Comparison of ENCODE assay signal across 1 cellular context in the genomic region with DNA sequence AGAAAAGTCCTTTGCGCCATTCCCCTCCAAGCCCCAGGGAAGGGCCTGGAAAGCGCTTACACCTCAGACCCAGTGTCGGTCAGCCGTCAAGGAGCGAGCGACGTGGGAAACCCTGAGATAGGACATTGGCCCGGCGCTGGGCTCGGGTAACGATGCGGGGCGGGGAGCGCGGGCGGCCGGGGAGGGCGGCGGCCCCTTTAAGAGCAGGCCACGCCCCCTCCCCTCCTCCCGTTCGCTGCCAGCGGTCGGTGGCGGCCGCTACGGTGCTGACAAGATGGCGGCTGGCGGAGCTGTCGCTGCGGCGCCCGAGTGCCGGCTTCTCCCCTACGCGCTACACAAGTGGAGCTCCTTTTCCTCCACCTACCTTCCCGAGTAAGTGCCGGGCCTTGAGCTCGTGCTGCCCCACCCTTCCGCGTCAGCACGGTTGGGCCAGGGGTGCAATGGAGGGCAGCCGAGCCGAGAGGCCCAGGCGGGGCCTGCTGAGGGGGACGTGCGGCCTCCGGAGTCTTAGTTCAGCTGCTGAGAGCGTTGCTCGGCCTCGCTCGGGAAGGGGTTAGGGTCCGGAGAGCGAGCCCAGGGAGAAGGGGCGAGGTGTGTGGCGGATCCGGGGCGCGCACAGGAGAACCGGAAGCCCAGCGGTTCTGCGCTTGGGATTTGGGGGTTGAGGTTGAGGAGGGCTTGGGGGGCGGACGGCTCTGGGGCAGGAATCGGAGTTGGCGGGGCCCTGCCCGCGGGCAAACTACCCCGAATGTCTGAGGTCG.
A peak's percentile ranks its signal among the peaks of the same experiment; 100 is the strongest.
TF ChIP-seq lines count a peak whose summit lies in the region.

Gene MKLN1 (plus strand): TSS at position 251 of the 761 bp plus-strand sequence. CDS start 24 bp downstream, at position 275.

TF ChIP-seq in HepG2, 621 proteins besides CTCF, POLR2A, EP300 and RAD21 (continued from another document and continues in another):
- TF ChIP-seq, protein P1, sequence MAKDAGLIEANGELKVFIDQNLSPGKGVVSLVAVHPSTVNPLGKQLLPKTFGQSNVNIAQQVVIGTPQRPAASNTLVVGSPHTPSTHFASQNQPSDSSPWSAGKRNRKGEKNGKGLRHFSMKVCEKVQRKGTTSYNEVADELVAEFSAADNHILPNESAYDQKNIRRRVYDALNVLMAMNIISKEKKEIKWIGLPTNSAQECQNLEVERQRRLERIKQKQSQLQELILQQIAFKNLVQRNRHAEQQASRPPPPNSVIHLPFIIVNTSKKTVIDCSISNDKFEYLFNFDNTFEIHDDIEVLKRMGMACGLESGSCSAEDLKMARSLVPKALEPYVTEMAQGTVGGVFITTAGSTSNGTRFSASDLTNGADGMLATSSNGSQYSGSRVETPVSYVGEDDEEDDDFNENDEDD (CRISPR knock-in tag; IDR thresholded peaks at IDR 0.05; ENCODE audit: borderline replicate concordance), result peak; percentile 12; the same call in 1 of the 2 replicates
- TF ChIP-seq ZBTB38 (CRISPR knock-in tag; IDR thresholded peaks at IDR 0.05), result peak; percentile 93; the same call in 1 of the 2 replicates
- TF ChIP-seq ZNF577 (CRISPR knock-in tag; IDR thresholded peaks at IDR 0.05; ENCODE audit: borderline replicate concordance, low read depth), result peak; percentile 55; the same call in 1 of the 2 replicates
- TF ChIP-seq ASH2L (IDR thresholded peaks at IDR 0.05; ENCODE audit: insufficient read length, low read depth, low read length), result peak; percentile 97
- 0 out of 2 replicates have a peak, but pooled peaks have one; percentile 10 for TF ChIP-seq ZNF773 (CRISPR knock-in tag; IDR thresholded peaks at IDR 0.05; ENCODE audit: borderline replicate concordance)
- TF ChIP-seq, protein P2, sequence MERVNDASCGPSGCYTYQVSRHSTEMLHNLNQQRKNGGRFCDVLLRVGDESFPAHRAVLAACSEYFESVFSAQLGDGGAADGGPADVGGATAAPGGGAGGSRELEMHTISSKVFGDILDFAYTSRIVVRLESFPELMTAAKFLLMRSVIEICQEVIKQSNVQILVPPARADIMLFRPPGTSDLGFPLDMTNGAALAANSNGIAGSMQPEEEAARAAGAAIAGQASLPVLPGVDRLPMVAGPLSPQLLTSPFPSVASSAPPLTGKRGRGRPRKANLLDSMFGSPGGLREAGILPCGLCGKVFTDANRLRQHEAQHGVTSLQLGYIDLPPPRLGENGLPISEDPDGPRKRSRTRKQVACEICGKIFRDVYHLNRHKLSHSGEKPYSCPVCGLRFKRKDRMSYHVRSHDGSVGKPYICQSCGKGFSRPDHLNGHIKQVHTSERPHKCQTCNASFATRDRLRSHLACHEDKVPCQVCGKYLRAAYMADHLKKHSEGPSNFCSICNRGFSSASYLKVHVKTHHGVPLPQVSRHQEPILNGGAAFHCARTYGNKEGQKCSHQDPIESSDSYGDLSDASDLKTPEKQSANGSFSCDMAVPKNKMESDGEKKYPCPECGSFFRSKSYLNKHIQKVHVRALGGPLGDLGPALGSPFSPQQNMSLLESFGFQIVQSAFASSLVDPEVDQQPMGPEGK (CRISPR knock-in tag; IDR thresholded peaks at IDR 0.05), result no peak
- TF ChIP-seq MEIS1 (CRISPR knock-in tag; IDR thresholded peaks at IDR 0.05; ENCODE audit: borderline replicate concordance), result peak; percentile 92
- TF ChIP-seq U2AF1 (optimal IDR thresholded peaks at IDR 0.05; ENCODE audit: low read depth, low read length), result peak; percentile 96
- TF ChIP-seq ZNF704 (CRISPR knock-in tag; IDR thresholded peaks at IDR 0.05; ENCODE audit: borderline replicate concordance), result peak; percentile 44; the same call in 1 of the 2 replicates
- TF ChIP-seq ZNF362 (CRISPR knock-in tag; IDR thresholded peaks at IDR 0.05; ENCODE audit: borderline replicate concordance), result 0 out of 2 replicates have a peak, but pooled peaks have one; percentile 36
- TF ChIP-seq ATRX (CRISPR knock-in tag; IDR thresholded peaks at IDR 0.05; ENCODE audit: borderline replicate concordance), result no peak
- peak; percentile 45; the same call in 1 of the 2 replicates for TF ChIP-seq SMAD3 (CRISPR knock-in tag; IDR thresholded peaks at IDR 0.05)
- peak; percentile 63 for TF ChIP-seq HNRNPK (IDR thresholded peaks at IDR 0.05; ENCODE audit: low read depth, low read length, poor library complexity, severe bottlenecking)
- TF ChIP-seq GLI4 (CRISPR knock-in tag; IDR thresholded peaks at IDR 0.05; ENCODE audit: borderline replicate concordance), result peak; percentile 82; the same call in 1 of the 2 replicates
- TF ChIP-seq CBX5 (CRISPR knock-in tag; IDR thresholded peaks at IDR 0.05; ENCODE audit: borderline replicate concordance), result no peak
- no peak for TF ChIP-seq ZFAT (CRISPR knock-in tag; conservative IDR thresholded peaks at IDR 0.05)
- peak; percentile 85 for TF ChIP-seq ZNF317 (CRISPR knock-in tag; IDR thresholded peaks at IDR 0.05)
- peak; percentile 37; the same call in 1 of the 2 replicates for TF ChIP-seq ZNF431 (CRISPR knock-in tag; IDR thresholded peaks at IDR 0.05; ENCODE audit: borderline replicate concordance, low read depth)
- 0 out of 2 replicates have a peak, but pooled peaks have one; percentile 72 for TF ChIP-seq HES4 (CRISPR knock-in tag; IDR thresholded peaks at IDR 0.05; ENCODE audit: borderline replicate concordance)
- peak; percentile 38; the same call in 1 of the 2 replicates for TF ChIP-seq ZNF558 (CRISPR knock-in tag; IDR thresholded peaks at IDR 0.05; ENCODE audit: borderline replicate concordance)
- TF ChIP-seq, protein P3, sequence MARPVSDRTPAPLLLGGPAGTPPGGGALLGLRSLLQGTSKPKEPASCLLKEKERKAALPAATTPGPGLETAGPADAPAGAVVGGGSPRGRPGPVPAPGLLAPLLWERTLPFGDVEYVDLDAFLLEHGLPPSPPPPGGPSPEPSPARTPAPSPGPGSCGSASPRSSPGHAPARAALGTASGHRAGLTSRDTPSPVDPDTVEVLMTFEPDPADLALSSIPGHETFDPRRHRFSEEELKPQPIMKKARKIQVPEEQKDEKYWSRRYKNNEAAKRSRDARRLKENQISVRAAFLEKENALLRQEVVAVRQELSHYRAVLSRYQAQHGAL (CRISPR knock-in tag; IDR thresholded peaks at IDR 0.05; ENCODE audit: not compliant biosample characterization), result no peak
- peak; percentile 96 for TF ChIP-seq ZNF224 (CRISPR knock-in tag; IDR thresholded peaks at IDR 0.05)
- TF ChIP-seq ZNF747 (CRISPR knock-in tag; IDR thresholded peaks at IDR 0.05; ENCODE audit: borderline replicate concordance), result peak; percentile 60; the same call in 1 of the 2 replicates
- peak; percentile 27 for TF ChIP-seq XRCC5 (optimal IDR thresholded peaks at IDR 0.05; ENCODE audit: low read length)
- 0 out of 2 replicates have a peak, but pooled peaks have one; percentile 30 for TF ChIP-seq ZNF710 (CRISPR knock-in tag; IDR thresholded peaks at IDR 0.05; ENCODE audit: borderline replicate concordance)
- TF ChIP-seq ZNF343 (CRISPR knock-in tag; IDR thresholded peaks at IDR 0.05), result 0 out of 2 replicates have a peak, but pooled peaks have one; percentile 67
- TF ChIP-seq ZNF615 (CRISPR knock-in tag; IDR thresholded peaks at IDR 0.05; ENCODE audit: borderline replicate concordance), result no peak
- 0 out of 2 replicates have a peak, but pooled peaks have one; percentile 57 for TF ChIP-seq RARG (CRISPR knock-in tag; IDR thresholded peaks at IDR 0.05; ENCODE audit: low read depth)
- TF ChIP-seq ZBTB8A (CRISPR knock-in tag; IDR thresholded peaks at IDR 0.05; ENCODE audit: borderline replicate concordance, low read depth), result no peak
- peak; percentile 78 for TF ChIP-seq YEATS4 (CRISPR knock-in tag; IDR thresholded peaks at IDR 0.05; ENCODE audit: borderline replicate concordance)
- TF ChIP-seq NAIF1 (CRISPR knock-in tag; IDR thresholded peaks at IDR 0.05; ENCODE audit: borderline replicate concordance), result peak; percentile 77; the same call in 1 of the 2 replicates
- peak; percentile 50; the same call in 1 of the 2 replicates for TF ChIP-seq ZNF770 (CRISPR knock-in tag; IDR thresholded peaks at IDR 0.05)
- TF ChIP-seq IKZF4 (CRISPR knock-in tag; IDR thresholded peaks at IDR 0.05; ENCODE audit: borderline replicate concordance, low read depth, not compliant biosample characterization), result no peak
- TF ChIP-seq ZSCAN25 (CRISPR knock-in tag; IDR thresholded peaks at IDR 0.05), result peak; percentile 75; the same call in 1 of the 2 replicates
- TF ChIP-seq E2F5 (CRISPR knock-in tag; conservative IDR thresholded peaks at IDR 0.05), result peak; percentile 18; the same call in 1 of the 2 replicates
- TF ChIP-seq ZNF510 (CRISPR knock-in tag; IDR thresholded peaks at IDR 0.05; ENCODE audit: low read depth), result peak; percentile 78; the same call in 1 of the 2 replicates
- TF ChIP-seq SKI (IDR thresholded peaks at IDR 0.05; ENCODE audit: partially characterized antibody), result no peak
- TF ChIP-seq ZNF749 (CRISPR knock-in tag; IDR thresholded peaks at IDR 0.05; ENCODE audit: borderline replicate concordance), result peak; percentile 63; the same call in 1 of the 2 replicates
- TF ChIP-seq TRIM24 (CRISPR knock-in tag; IDR thresholded peaks at IDR 0.05), result no peak
- peak in 1 of 2 experiments; percentile 89; a peak in 2 of 4 replicates for TF ChIP-seq KLF16 (CRISPR knock-in tag; IDR thresholded peaks at IDR 0.05)
- TF ChIP-seq ZNF33B (CRISPR knock-in tag; IDR thresholded peaks at IDR 0.05), result peak; percentile 73; the same call in 1 of the 2 replicates
- TF ChIP-seq ZNF709 (CRISPR knock-in tag; IDR thresholded peaks at IDR 0.05), result peak; percentile 90
- TF ChIP-seq, protein P4, sequence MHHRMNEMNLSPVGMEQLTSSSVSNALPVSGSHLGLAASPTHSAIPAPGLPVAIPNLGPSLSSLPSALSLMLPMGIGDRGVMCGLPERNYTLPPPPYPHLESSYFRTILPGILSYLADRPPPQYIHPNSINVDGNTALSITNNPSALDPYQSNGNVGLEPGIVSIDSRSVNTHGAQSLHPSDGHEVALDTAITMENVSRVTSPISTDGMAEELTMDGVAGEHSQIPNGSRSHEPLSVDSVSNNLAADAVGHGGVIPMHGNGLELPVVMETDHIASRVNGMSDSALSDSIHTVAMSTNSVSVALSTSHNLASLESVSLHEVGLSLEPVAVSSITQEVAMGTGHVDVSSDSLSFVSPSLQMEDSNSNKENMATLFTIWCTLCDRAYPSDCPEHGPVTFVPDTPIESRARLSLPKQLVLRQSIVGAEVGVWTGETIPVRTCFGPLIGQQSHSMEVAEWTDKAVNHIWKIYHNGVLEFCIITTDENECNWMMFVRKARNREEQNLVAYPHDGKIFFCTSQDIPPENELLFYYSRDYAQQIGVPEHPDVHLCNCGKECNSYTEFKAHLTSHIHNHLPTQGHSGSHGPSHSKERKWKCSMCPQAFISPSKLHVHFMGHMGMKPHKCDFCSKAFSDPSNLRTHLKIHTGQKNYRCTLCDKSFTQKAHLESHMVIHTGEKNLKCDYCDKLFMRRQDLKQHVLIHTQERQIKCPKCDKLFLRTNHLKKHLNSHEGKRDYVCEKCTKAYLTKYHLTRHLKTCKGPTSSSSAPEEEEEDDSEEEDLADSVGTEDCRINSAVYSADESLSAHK (CRISPR knock-in tag; IDR thresholded peaks at IDR 0.05; ENCODE audit: borderline replicate concordance), result no peak
- peak; percentile 83; the same call in 1 of the 2 replicates for TF ChIP-seq ZNF678 (CRISPR knock-in tag; IDR thresholded peaks at IDR 0.05)
- TF ChIP-seq ZNF841 (CRISPR knock-in tag; IDR thresholded peaks at IDR 0.05; ENCODE audit: borderline replicate concordance), result 0 out of 2 replicates have a peak, but pooled peaks have one; percentile 44
